ENCODE assay signal across 2 cellular contexts in genomic region chr11:27514558-27514957, GRCh38.
TF ChIP-seq lines count a peak whose summit lies in the region.

No MANE protein-coding gene starts in this region.

TF ChIP-seq in liver, 16 proteins besides CTCF, POLR2A, EP300 and RAD21:
- TF ChIP-seq FOXA2 (IDR thresholded peaks at IDR 0.05) (peak; percentile 67), SP1 (IDR thresholded peaks at IDR 0.05) (peak; percentile 10), YY1 (IDR thresholded peaks at IDR 0.05) (peak; percentile 65), FOXA1 (IDR thresholded peaks at IDR 0.05) (no peak), MAX (IDR thresholded peaks at IDR 0.05) (peak; percentile 52), RXRA (IDR thresholded peaks at IDR 0.05) (peak in 1 of 2 donors; percentile 36), EGR1 (IDR thresholded peaks at IDR 0.05; ENCODE audit: low read depth in 2 of 2) (no peak), REST (IDR thresholded peaks at IDR 0.05) (no peak), JUND (IDR thresholded peaks at IDR 0.05) (peak; percentile 63 to 81), HNF4G (IDR thresholded peaks at IDR 0.05) (no peak), HNF4A (conservative IDR thresholded peaks at IDR 0.05) (peak in 1 of 2 donors; percentile 64)

TF ChIP-seq in HepG2, 621 proteins besides CTCF, POLR2A, EP300 and RAD21:
- TF ChIP-seq FOXC1 (CRISPR knock-in tag; IDR thresholded peaks at IDR 0.05; ENCODE audit: borderline replicate concordance) (no peak), SIN3B (IDR thresholded peaks at IDR 0.05; ENCODE audit: low read length) (no peak), HMGA1 (CRISPR knock-in tag; conservative IDR thresholded peaks at IDR 0.05) (no peak), ZNF777 (CRISPR knock-in tag; IDR thresholded peaks at IDR 0.05) (no peak), THAP11 (CRISPR knock-in tag; IDR thresholded peaks at IDR 0.05) (no peak), ZNF572 (CRISPR knock-in tag; IDR thresholded peaks at IDR 0.05) (no peak), MAZ (IDR thresholded peaks at IDR 0.05; ENCODE audit: borderline replicate concordance, low read depth, low read length) (no peak), MAZ (CRISPR knock-in tag; IDR thresholded peaks at IDR 0.05; ENCODE audit: low read depth) (no peak), GPN1 (CRISPR knock-in tag; IDR thresholded peaks at IDR 0.05; ENCODE audit: borderline replicate concordance) (no peak), ZFP1 (CRISPR knock-in tag; IDR thresholded peaks at IDR 0.05) (no peak), ZKSCAN5 (CRISPR knock-in tag; IDR thresholded peaks at IDR 0.05) (no peak), KMT2A (CRISPR knock-in tag; IDR thresholded peaks at IDR 0.05) (no peak), HNF1B (CRISPR knock-in tag; IDR thresholded peaks at IDR 0.05) (no peak), ZNF784 (CRISPR knock-in tag; IDR thresholded peaks at IDR 0.05; ENCODE audit: borderline replicate concordance) (no peak), SETDB1 (CRISPR knock-in tag; IDR thresholded peaks at IDR 0.05; ENCODE audit: borderline replicate concordance) (no peak), FOXK1 (CRISPR knock-in tag; IDR thresholded peaks at IDR 0.05; ENCODE audit: borderline replicate concordance, low read depth) (no peak), KAT8 (CRISPR knock-in tag; IDR thresholded peaks at IDR 0.05) (no peak), ZNF441 (CRISPR knock-in tag; IDR thresholded peaks at IDR 0.05; ENCODE audit: borderline replicate concordance) (no peak), HMG20A (CRISPR knock-in tag; IDR thresholded peaks at IDR 0.05; ENCODE audit: borderline replicate concordance) (no peak)
